Comparison of ENCODE assay signal across 10 cellular contexts in the genomic region with DNA sequence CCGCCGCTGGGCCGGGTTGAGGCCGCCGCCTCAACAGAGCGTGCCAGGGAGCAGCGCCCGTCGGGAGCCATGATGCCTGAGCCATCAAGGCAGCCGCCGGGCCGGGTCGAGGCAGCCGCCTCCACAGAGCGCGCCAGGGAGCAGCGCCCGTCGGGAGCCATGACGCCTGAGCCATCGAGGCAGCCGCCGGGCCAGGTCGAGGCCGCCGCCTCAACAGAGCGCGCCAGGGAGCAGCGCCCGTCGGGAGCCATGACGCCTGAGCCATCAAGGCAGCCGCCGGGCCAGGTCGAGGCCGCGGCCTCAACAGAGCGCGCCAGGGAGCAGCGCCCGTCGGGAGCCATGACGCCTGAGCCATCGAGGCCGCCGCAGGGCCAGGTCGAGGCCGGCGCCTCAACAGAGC. TPM values are rescaled to one million over a fixed set of nuclear protein-coding genes. Genes with fewer than 3 reads are reported as not detected.
"Had no signal": no experiment of that assay in that cellular context is flagged by ENCODE, and none has a peak within 500 bp of the region (broad histone marks: within the 10 kb centered on the region; RNA-seq: fewer than 3 reads in every experiment).

No MANE protein-coding gene starts in this region.

RNA-seq across cellular contexts. Expression of a gene that starts 19.6 kb away (rescaled TPM):
- total RNA-seq: activated T-helper 2 cell treated with anti-CD3 and anti-CD28 coated beads, Interferon-gamma antibody, Interleukin-2, Interleukin-4, amounts not matched to agents 10 μg/mL and 5 μg/mL and 100 μg/mL, durations not matched to agents 14 hours and 24 hours and 36 hours; adrenal gland; ascending aorta; astrocyte; body of pancreas; bronchial epithelial cell; cardiac muscle cell; cardiac septum; cerebellum; chondrocyte had no signal
- polyA plus RNA-seq: adrenal gland, cardiac muscle cell had no signal
